ENCODE assay signal across 8 cellular contexts in genomic region chr15:67067161-67067853, GRCh38. TPM values are rescaled to one million over a fixed set of nuclear protein-coding genes. Genes with fewer than 3 reads are reported as not detected.
DNase-seq lines count a peak whose midpoint lies in the region; ATAC-seq lines count a peak whose summit lies in the region.

No MANE protein-coding gene starts in this region.

- peaks cover 24% of the 10 kb centered on the region for H3K36me3 ChIP-seq in skeletal muscle satellite cell (ENCODE audit: insufficient read depth, low read length)

- peak overlapping the region; percentile 95 for H3K4me3 Mint-ChIP-seq in activated CD8-positive, alpha-beta T cell treated with anti-CD3 and anti-CD28 coated beads, Interleukin-2, amount 10 ng/mL, durations not matched to agents 7 days and 5 days

- peak; percentile 63 for DNase-seq in HT1080 (ENCODE audit: low read depth)
- DNase-seq in activated CD8-positive, alpha-beta T cell treated with anti-CD3 and anti-CD28 coated beads, Interleukin-2, amount 10 ng/mL, durations not matched to agents 7 days and 5 days, result peak; percentile 39
- peak; percentile 58 for DNase-seq in glomerular visceral epithelial cell (ENCODE audit: extremely low spot score)
- DNase-seq in hippocampal formation (lab: John Stamatoyannopoulos, UW), result no peak
- no peak for DNase-seq in activated CD8-positive, alpha-beta memory T cell treated with anti-CD3 and anti-CD28 coated beads for 24 hours
- DNase-seq in activated CD4-positive, alpha-beta T cell treated with anti-CD3 and anti-CD28 coated beads for 4 hours, result no peak

- peaks cover 34% of the 10 kb centered on the region for H3K36me3 Mint-ChIP-seq in activated CD8-positive, alpha-beta T cell treated with anti-CD3 and anti-CD28 coated beads, Interleukin-2, amount 10 ng/mL, durations not matched to agents 7 days and 5 days (ENCODE audit: low read depth)

- H3K4me2 ChIP-seq in skeletal muscle satellite cell (ENCODE audit: low read length), result peak overlapping the region; percentile 93

- H3K27ac Mint-ChIP-seq in activated CD8-positive, alpha-beta T cell treated with anti-CD3 and anti-CD28 coated beads, Interleukin-2, amount 10 ng/mL, durations not matched to agents 7 days and 5 days, result peak overlapping the region; percentile 80

- H3K4me3 ChIP-seq in skeletal muscle satellite cell (ENCODE audit: low read length), result peak overlapping the region; percentile 85

- POLR2A ChIA-PET in activated CD8-positive, alpha-beta T cell treated with anti-CD3 and anti-CD28 coated beads, Interleukin-2, amount 10 ng/mL, durations not matched to agents 7 days and 5 days (lab: Charles Lee), result interaction anchor here (0.7 to 9.8 kb wide), 10 partner anchors 8 to 562 kb away, joined by 3 to 124 read pairs (median 5); partner anchors contain the start of genes AAGAB, IQCH and ZWILCH

- no peaks in the 10 kb centered on the region for H3K9me3 ChIP-seq in skeletal muscle satellite cell (replicated peaks; ENCODE audit: low read length)

- peak; percentile 22 for ATAC-seq in activated CD8-positive, alpha-beta T cell treated with anti-CD3 and anti-CD28 coated beads, Interleukin-2, amount 10 ng/mL, durations not matched to agents 7 days and 5 days
- ATAC-seq in HG03139 (IDR thresholded peaks at IDR 0.05; ENCODE audit: unreplicated experiment), result no peak

- CTCF ChIA-PET in activated CD8-positive, alpha-beta T cell treated with anti-CD3 and anti-CD28 coated beads, Interleukin-2, amount 10 ng/mL, durations not matched to agents 7 days and 5 days (lab: Charles Lee), result interaction anchor here (1.0 to 3.0 kb wide), 5 partner anchors 14 to 56 kb away, joined by 3 to 33 read pairs (median 5); no protein-coding TSS in a partner anchor

- H3K27me3 ChIP-seq in skeletal muscle satellite cell (ENCODE audit: control insufficient read depth, insufficient read depth, low read length), result no peaks in the 10 kb centered on the region

- H3K4me1 ChIP-seq in skeletal muscle satellite cell (ENCODE audit: control insufficient read depth, insufficient read depth, low read length), result peaks cover 35% of the 10 kb centered on the region

- H3K27me3 Mint-ChIP-seq in activated CD8-positive, alpha-beta T cell treated with anti-CD3 and anti-CD28 coated beads, Interleukin-2, amount 10 ng/mL, durations not matched to agents 7 days and 5 days (ENCODE audit: low read depth), result peaks cover 15% of the 10 kb centered on the region

- H3K9me3 Mint-ChIP-seq in activated CD8-positive, alpha-beta T cell treated with anti-CD3 and anti-CD28 coated beads, Interleukin-2, amount 10 ng/mL, durations not matched to agents 7 days and 5 days (ENCODE audit: insufficient read depth), result no peaks in the 10 kb centered on the region

- peak overlapping the region; percentile 96 for H3K9ac ChIP-seq in skeletal muscle satellite cell (ENCODE audit: low read depth, low read length)

- H3K4me1 Mint-ChIP-seq in activated CD8-positive, alpha-beta T cell treated with anti-CD3 and anti-CD28 coated beads, Interleukin-2, amount 10 ng/mL, durations not matched to agents 7 days and 5 days (ENCODE audit: low read depth), result peaks cover 60% of the 10 kb centered on the region

RNA-seq across cellular contexts. Expression of gene SMAD3, which starts 1.9 kb away (rescaled TPM):
- 20.9 and 39.2 TPM in 2 replicates for total RNA-seq in HT1080 (2014; rRNA removed; shearing (Covaris generic))
- 99.4 and 115 TPM in 2 replicates for polyA plus RNA-seq in HT1080 (2015; cell fraction: cytosol; rRNA removed)
- 204 and 241 TPM in 2 replicates for polyA plus RNA-seq in HT1080 (2015; cell fraction: nucleus; rRNA removed)
- total RNA-seq in activated CD8-positive, alpha-beta T cell treated with anti-CD3 and anti-CD28 coated beads, Interleukin-2, amount 10 ng/mL, durations not matched to agents 7 days and 5 days, result 10 to 100 TPM; 26.8 to 27.1 TPM
- 18.3 and 32.1 TPM in 2 replicates for total RNA-seq in skeletal muscle satellite cell (2012; rRNA removed)

Comparison
In these comparisons a context has a peak if more than half of its experiments do, and no peak if none do; other contexts are left out.
1. DNase-seq: peak in HT1080 (single experiment), activated CD8-positive, alpha-beta T cell treated with anti-CD3 and anti-CD28 coated beads, Interleukin-2, amount 10 ng/mL, durations not matched to agents 7 days and 5 days (single experiment) and glomerular visceral epithelial cell (single experiment); none in hippocampal formation (0 of 2), activated CD8-positive, alpha-beta memory T cell treated with anti-CD3 and anti-CD28 coated beads for 24 hours (single experiment) and activated CD4-positive, alpha-beta T cell treated with anti-CD3 and anti-CD28 coated beads for 4 hours (0 of 2).